Comparison of ENCODE assay signal across 8 cellular contexts in the genomic region with DNA sequence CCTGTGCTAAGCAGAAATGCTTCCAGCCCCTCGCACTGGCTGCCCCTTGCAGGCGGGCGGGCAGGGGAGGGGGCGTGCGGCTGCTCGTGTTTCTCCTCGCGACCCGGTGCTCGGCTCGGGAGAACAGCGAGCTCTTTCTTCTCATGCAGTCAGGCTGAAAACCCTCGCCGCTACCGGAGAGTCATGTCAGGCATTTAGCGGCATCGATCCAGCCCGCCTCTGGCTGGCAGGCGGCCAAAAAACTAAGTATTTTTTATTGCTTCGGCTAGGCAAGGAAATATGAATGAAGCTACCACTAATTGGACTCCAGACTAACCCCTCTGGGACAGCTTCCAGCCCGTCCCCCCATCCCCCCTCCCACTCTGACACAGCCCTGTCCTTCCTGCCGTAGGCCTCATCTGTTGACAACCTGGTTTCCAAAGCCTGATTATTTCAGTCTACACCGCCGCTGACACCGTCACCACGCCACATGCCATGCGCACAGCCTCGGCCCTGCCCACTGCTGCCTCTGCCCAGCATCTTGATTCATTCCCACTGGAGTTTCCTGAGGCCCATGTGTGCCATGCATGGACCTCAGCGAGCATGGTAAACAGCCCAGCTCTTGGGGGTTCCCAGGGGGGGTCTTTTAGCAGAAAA. TPM values are rescaled to one million over a fixed set of nuclear protein-coding genes. Genes with fewer than 3 reads are reported as not detected.
DNase-seq lines count a peak whose midpoint lies in the region; ATAC-seq, FAIRE-seq and TF ChIP-seq lines count a peak whose summit lies in the region.

No MANE protein-coding gene starts in this region.

- H3K27me3 ChIP-seq in small intestine (ENCODE audit: control insufficient read depth in 2 of 2, insufficient read depth in 2 of 2, low read length in 2 of 2) (no peaks in the 10 kb centered on the region), PC-9 (ENCODE audit: insufficient read depth, low read depth) (no peaks in the 10 kb centered on the region)

- CTCF ChIA-PET in PC-9 (lab: Charles Lee) = no interaction called here

- no peaks in the 10 kb centered on the region for H3F3A ChIP-seq in PC-9 (ENCODE audit: insufficient read depth, low read depth)

- H3K9me2 ChIP-seq in PC-9 (ENCODE audit: insufficient read depth) = no peaks in the 10 kb centered on the region

- peaks cover 21% of the 10 kb centered on the region for H4K20me1 ChIP-seq in PC-9 (ENCODE audit: insufficient read depth)

- H2AFZ ChIP-seq in PC-9 = no peak overlapping the region

- H3K36me3 ChIP-seq in small intestine (ENCODE audit: control insufficient read depth in 2 of 2, insufficient read depth in 2 of 2, low read length in 2 of 2) (peaks cover 15 to 34% of the 10 kb centered on the region in 2 donors), PC-9 (ENCODE audit: low read depth) (no peaks in the 10 kb centered on the region)

- no TSS peak for BruUV-seq in PC-9 (replicated peaks; lab: Mats Ljungman, UMichigan)

- peak; percentile 95 for ATAC-seq in left ventricle myocardium superior

- H3K4me1 ChIP-seq in small intestine (ENCODE audit: control insufficient read depth in 2 of 2, insufficient read depth in 1 of 2, low read depth in 1 of 2, low read length in 1 of 2) (peaks cover 0 to 5% of the 10 kb centered on the region in 2 donors), PC-9 (replicated peaks; ENCODE audit: insufficient read depth) (no peaks in the 10 kb centered on the region)

- H3K9me3 ChIP-seq in small intestine (ENCODE audit: control insufficient read depth, low read depth) (no peaks in the 10 kb centered on the region), PC-9 (ENCODE audit: insufficient read depth, low read depth) (no peaks in the 10 kb centered on the region)

- WGBS in small intestine, 3 donors = 20 to 33% (median 26%) methylated on average over 29 of the region's 29 CpGs

- intact Hi-C loops in left ventricle myocardium superior (cut with micrococcal nuclease) (no loop called here), PC-9 (cut with micrococcal nuclease; ENCODE audit: unreplicated experiment) (no loop called here)

- no peak for FAIRE-seq in small intestine (lab: Jason Lieb, UNC)
- no peak for FAIRE-seq in GM19239 (lab: Jason Lieb, UNC)

- DNase-seq in NCI-H1048 (lab: John Stamatoyannopoulos, UW) (peak; percentile 94), T1000 (lab: John Stamatoyannopoulos, UW) (peak; percentile 75), left ventricle myocardium superior (peak; percentile 84), small intestine (peak; percentile 95), PC-9 (no peak), NCI-H524 treated with DMSO at 0.1 percent for 48 hours (lab: John Stamatoyannopoulos, UW) (no peak), GM19239 (ENCODE audit: insufficient read length, low spot score) (no peak)
- DNase-seq in stimulated activated naive CD4-positive, alpha-beta T cell (lab: John Stamatoyannopoulos, UW) = no peak

- H3K4me2 ChIP-seq in PC-9 = no peak overlapping the region

- peak overlapping the region in 1 of 2 donors; percentile 36 for H3K27ac ChIP-seq in small intestine (ENCODE audit: low read depth in 1 of 2, low read length in 1 of 2)
- H3K27ac ChIP-seq in PC-9 = no peak overlapping the region

- POLR2A ChIA-PET in PC-9 (lab: Charles Lee; ENCODE audit: unreplicated experiment) = no interaction called here

- TF ChIP-seq CTCF in PC-9 (conservative IDR thresholded peaks at IDR 0.05) = no peak

- H3K4me3 ChIP-seq in small intestine (ENCODE audit: low read depth in 1 of 2, low read length in 2 of 2) = no peak overlapping the region
- H3K4me3 ChIP-seq in PC-9 = no peak overlapping the region

- no peaks in the 10 kb centered on the region for H3K79me2 ChIP-seq in PC-9 (ENCODE audit: low read depth)

RNA-seq across cellular contexts. Expression of a gene that starts 35.3 kb away (rescaled TPM):
- 12.8 TPM for total RNA-seq in left ventricle myocardium superior
- polyA plus RNA-seq in small intestine = 10 to 100 TPM; 14.3 to 22.2 (median 14.6) TPM
- 51.3 and 72.4 TPM in 2 replicates for total RNA-seq in PC-9 (2021)

Comparison
In these comparisons a context has a peak if more than half of its experiments do, and no peak if none do; other contexts are left out.
1. DNase-seq: peak in NCI-H1048 (single experiment), T1000 (single experiment), left ventricle myocardium superior (single experiment) and small intestine (single experiment); none in PC-9 (0 of 2), stimulated activated naive CD4-positive, alpha-beta T cell (0 of 6), NCI-H524 treated with DMSO at 0.1 percent for 48 hours (single experiment) and GM19239 (single experiment).